1 cellular context compared by ENCODE assay signal in the genomic region with DNA sequence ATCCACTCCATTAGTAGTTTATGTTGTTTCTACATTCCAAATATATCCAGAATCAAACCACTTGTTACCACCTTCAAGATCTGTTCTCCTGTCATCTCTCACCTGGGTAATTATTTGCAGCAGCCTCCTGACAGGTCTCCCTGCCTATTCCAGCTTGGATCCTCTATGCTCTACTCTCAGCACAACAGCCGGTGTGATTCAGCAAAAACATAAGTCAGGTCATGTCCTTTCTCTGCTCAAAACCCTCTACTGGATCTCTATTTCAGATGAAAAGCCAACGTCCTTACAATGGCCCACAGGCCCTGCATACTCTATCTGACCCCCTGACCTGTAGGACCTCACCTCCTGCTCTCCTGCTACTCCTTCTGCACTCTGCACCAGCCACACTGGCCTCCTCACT.
TF ChIP-seq lines count a peak whose summit lies in the region.

No MANE protein-coding gene starts in this region.

TF ChIP-seq in H1, 55 proteins besides CTCF, POLR2A, EP300 and RAD21:
- TF ChIP-seq EZH2 (IDR thresholded peaks at IDR 0.05; ENCODE audit: low read depth, low read length, severe bottlenecking): no peak
- no peak for TF ChIP-seq KDM5A (IDR thresholded peaks at IDR 0.05; ENCODE audit: low read length)
- TF ChIP-seq SUZ12 (IDR thresholded peaks at IDR 0.05; ENCODE audit: low read length): no peak
- TF ChIP-seq CHD1 (IDR thresholded peaks at IDR 0.05; ENCODE audit: low read depth, low read length): no peak
- no peak for TF ChIP-seq SP1 (IDR thresholded peaks at IDR 0.05; ENCODE audit: low read depth, low read length)
- TF ChIP-seq ZNF274 (IDR thresholded peaks at IDR 0.05; ENCODE audit: borderline replicate concordance, extremely low read depth, low read length): no peak
- TF ChIP-seq, protein P1, sequence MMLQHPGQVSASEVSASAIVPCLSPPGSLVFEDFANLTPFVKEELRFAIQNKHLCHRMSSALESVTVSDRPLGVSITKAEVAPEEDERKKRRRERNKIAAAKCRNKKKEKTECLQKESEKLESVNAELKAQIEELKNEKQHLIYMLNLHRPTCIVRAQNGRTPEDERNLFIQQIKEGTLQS (IDR thresholded peaks at IDR 0.05; ENCODE audit: insufficient read depth, low read depth, low read length): no peak
- no peak for TF ChIP-seq CBX5 (IDR thresholded peaks at IDR 0.05; ENCODE audit: low read depth, low read length)
- no peak for TF ChIP-seq FOSL1 (IDR thresholded peaks at IDR 0.05; ENCODE audit: insufficient read depth, low read depth, low read length)
- no peak for TF ChIP-seq JUN (IDR thresholded peaks at IDR 0.05; ENCODE audit: low read depth, low read length)
- TF ChIP-seq PHF8 (conservative IDR thresholded peaks at IDR 0.05; ENCODE audit: low read depth, low read length): no peak
- TF ChIP-seq CEBPB (IDR thresholded peaks at IDR 0.05; ENCODE audit: low read depth, low read length): no peak
